ENCODE assay signal across 1 cellular context in the genomic region with DNA sequence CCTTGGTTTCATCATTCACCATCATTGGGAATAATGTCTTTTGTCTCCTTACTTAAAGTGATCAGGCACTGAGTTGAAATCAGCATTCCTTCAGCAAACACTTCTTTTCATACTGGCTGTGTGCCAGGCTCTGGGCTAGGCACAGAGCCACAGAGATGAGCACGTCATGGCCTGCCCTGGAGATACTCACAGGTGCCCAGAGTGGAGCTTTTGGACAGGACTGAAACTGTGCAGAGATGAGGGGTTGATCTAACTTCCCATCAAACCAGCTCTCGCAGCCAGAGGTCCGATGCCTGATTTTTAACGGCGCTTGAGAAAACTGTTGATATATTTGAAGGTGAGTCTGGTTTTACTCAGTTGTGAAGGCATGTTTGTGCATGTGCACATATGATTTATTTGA.
TF ChIP-seq lines count a peak whose summit lies in the region.

No MANE protein-coding gene starts in this region.

TF ChIP-seq in SK-N-SH, 30 proteins besides CTCF, POLR2A, EP300 and RAD21 (continued from another document):
- TF ChIP-seq, protein P1, sequence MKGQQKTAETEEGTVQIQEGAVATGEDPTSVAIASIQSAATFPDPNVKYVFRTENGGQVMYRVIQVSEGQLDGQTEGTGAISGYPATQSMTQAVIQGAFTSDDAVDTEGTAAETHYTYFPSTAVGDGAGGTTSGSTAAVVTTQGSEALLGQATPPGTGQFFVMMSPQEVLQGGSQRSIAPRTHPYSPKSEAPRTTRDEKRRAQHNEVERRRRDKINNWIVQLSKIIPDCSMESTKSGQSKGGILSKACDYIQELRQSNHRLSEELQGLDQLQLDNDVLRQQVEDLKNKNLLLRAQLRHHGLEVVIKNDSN (IDR thresholded peaks at IDR 0.05; ENCODE audit: borderline replicate concordance, low read depth): no peak
- TF ChIP-seq JUND (IDR thresholded peaks at IDR 0.05) (no peak), MXI1 (IDR thresholded peaks at IDR 0.05; ENCODE audit: low read depth, low read length) (no peak), FOXM1 (IDR thresholded peaks at IDR 0.05; ENCODE audit: low read depth) (no peak), TEAD4 (IDR thresholded peaks at IDR 0.05; ENCODE audit: borderline replicate concordance, insufficient read depth) (no peak), RXRA (IDR thresholded peaks at IDR 0.05; ENCODE audit: borderline replicate concordance, low read depth) (no peak)
- TF ChIP-seq, protein P2, sequence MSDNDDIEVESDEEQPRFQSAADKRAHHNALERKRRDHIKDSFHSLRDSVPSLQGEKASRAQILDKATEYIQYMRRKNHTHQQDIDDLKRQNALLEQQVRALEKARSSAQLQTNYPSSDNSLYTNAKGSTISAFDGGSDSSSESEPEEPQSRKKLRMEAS (IDR thresholded peaks at IDR 0.05; ENCODE audit: low read depth): no peak
